25 cellular contexts compared by ENCODE assay signal in genomic region chr18:3118195-3119010, GRCh38.
A peak's percentile ranks its signal among the peaks of the same experiment; 100 is the strongest.
DNase-seq lines count a peak whose midpoint lies in the region; TF ChIP-seq lines count a peak whose summit lies in the region.
"Had no signal": no experiment of that assay in that cellular context is flagged by ENCODE, and none has a peak within 500 bp of the region (broad histone marks: within the 10 kb centered on the region; RNA-seq: fewer than 3 reads in every experiment).

No MANE protein-coding gene starts in this region.

- H3K9me3 ChIP-seq in PC-9 (ENCODE audit: insufficient read depth, low read depth) (no peaks in the 10 kb centered on the region), mucosa of stomach (ENCODE audit: control insufficient read depth, low read length) (no peaks in the 10 kb centered on the region)
- H3K9me3 ChIP-seq in CD4-positive, alpha-beta memory T cell (ENCODE audit: control insufficient read depth in 1 of 2, low read length in 2 of 2): no peaks in the 10 kb centered on the region
- H3K9me3 ChIP-seq: ascending aorta, psoas muscle had no signal

- H3K9ac ChIP-seq in mucosa of stomach (ENCODE audit: low read length): peak overlapping the region; percentile 16
- H3K9ac ChIP-seq: GM23248 had no signal

- H3K9me2 ChIP-seq in PC-9 (ENCODE audit: insufficient read depth): no peaks in the 10 kb centered on the region

- TF ChIP-seq CTCF in 22Rv1 (IDR thresholded peaks at IDR 0.05): no peak
- TF ChIP-seq CTCF in PC-9 (conservative IDR thresholded peaks at IDR 0.05): no peak
- TF ChIP-seq CTCF in GM10266 (IDR thresholded peaks at IDR 0.05; ENCODE audit: control insufficient read depth, insufficient read depth, low read depth, missing control alignments): no peak

- BruUV-seq in PC-9 (replicated peaks; lab: Mats Ljungman, UMichigan): no TSS peak

- H4K20me1 ChIP-seq in PC-9 (ENCODE audit: insufficient read depth): no peaks in the 10 kb centered on the region

- no peaks in the 10 kb centered on the region for H3K27me3 Mint-ChIP-seq in CD4-positive, alpha-beta memory T cell
- H3K27me3 Mint-ChIP-seq: activated naive CD8-positive, alpha-beta T cell treated with anti-CD3 and anti-CD28 coated beads, Interleukin-2, amount 10 ng/mL, durations not matched to agents 7 days and 5 days; dendritic cell treated with granulocyte-macrophage colony-stimulating factor and Interleukin-4, amounts not matched to agents 40 ng/mL and 50 ng/mL, for 4 days had no signal

- no peak overlapping the region for H3K4me3 Mint-ChIP-seq in CD4-positive, alpha-beta memory T cell
- H3K4me3 Mint-ChIP-seq: activated naive CD8-positive, alpha-beta T cell treated with anti-CD3 and anti-CD28 coated beads, Interleukin-2, amount 10 ng/mL, durations not matched to agents 7 days and 5 days; dendritic cell treated with granulocyte-macrophage colony-stimulating factor and Interleukin-4, amounts not matched to agents 40 ng/mL and 50 ng/mL, for 4 days; memory B cell had no signal

- H3K4me3 ChIP-seq in PC-9 (no peak overlapping the region), mucosa of stomach (ENCODE audit: low read length) (no peak overlapping the region)
- H3K4me3 ChIP-seq in CD4-positive, alpha-beta memory T cell (ENCODE audit: low read length in 2 of 2): no peak overlapping the region
- H3K4me3 ChIP-seq: ascending aorta, GM23248, psoas muscle had no signal

- peak overlapping the region; percentile 60 for H3K4me2 ChIP-seq in PC-9

- H3K79me2 ChIP-seq in PC-9 (ENCODE audit: low read depth): no peaks in the 10 kb centered on the region

- POLR2A ChIA-PET in PC-9 (lab: Charles Lee; ENCODE audit: unreplicated experiment): interaction anchor here (0.7 kb wide), 1 partner anchor 129 kb away, joined by 4 read pairs; the partner anchor contains the start of gene MYL12A
- POLR2A ChIA-PET in CD4-positive, alpha-beta memory T cell (lab: Charles Lee; ENCODE audit: partially characterized antibody): no interaction called here

- DNase-seq in PC-9 (peak in 1 of 2 experiments; percentile 57), islet precursor cell (peak; percentile 33), GM10266 (ENCODE audit: extremely low spot score) (no peak), NCI-H2107 treated with DMSO at 0.1 percent for 48 hours (lab: John Stamatoyannopoulos, UW; ENCODE audit: unreplicated experiment) (no peak), NCI-H2227 treated with DMSO at 0.1 percent for 48 hours (lab: John Stamatoyannopoulos, UW) (no peak)
- DNase-seq in CD4-positive, alpha-beta memory T cell: no peak
- DNase-seq: activated CD4-positive, alpha-beta T cell treated with anti-CD3 and anti-CD28 coated beads for 4 hours; activated effector memory CD4-positive, alpha-beta T cell treated with anti-CD3 and anti-CD28 coated beads, Interleukin-2, amount 50 U/mL, for 16 hours; activated naive CD8-positive, alpha-beta T cell treated with anti-CD3 and anti-CD28 coated beads, Interleukin-2, amount 10 ng/mL, durations not matched to agents 7 days and 5 days; activated T-cell treated with anti-CD3 and anti-CD28 coated beads, Interleukin-2, amount 50 U/mL, for 1 hour; central memory CD4-positive, alpha-beta T cell; DND-41; GM23248; kidney; NCI-H1694; NCI-H2171 treated with DMSO at 0.1 percent for 48 hours; NCI-H526 treated with DMSO at 0.1 percent for 48 hours; psoas muscle; SIG-M5; stimulated activated naive CD4-positive, alpha-beta T cell had no signal

- peaks cover 41% of the 10 kb centered on the region for H3F3A ChIP-seq in PC-9 (ENCODE audit: insufficient read depth, low read depth)

- CTCF ChIA-PET in PC-9 (lab: Charles Lee): interaction anchor here (2.6 kb wide), 1 partner anchor 56 kb away, joined by 9 read pairs; no protein-coding TSS in a partner anchor
- CTCF ChIA-PET in CD4-positive, alpha-beta memory T cell (lab: Charles Lee; ENCODE audit: partially characterized antibody): interaction anchor here (6.7 kb wide), 1 partner anchor 10 kb away, joined by 61 read pairs; no protein-coding TSS in a partner anchor

- 0 out of 2 replicates have a peak overlapping the region, but pooled peaks have one; percentile 34 for H2AFZ ChIP-seq in PC-9
- H2AFZ ChIP-seq: GM23248 had no signal

- no peaks in the 10 kb centered on the region for H3K4me1 Mint-ChIP-seq in CD4-positive, alpha-beta memory T cell
- H3K4me1 Mint-ChIP-seq: activated naive CD8-positive, alpha-beta T cell treated with anti-CD3 and anti-CD28 coated beads, Interleukin-2, amount 10 ng/mL, durations not matched to agents 7 days and 5 days; memory B cell had no signal

- no peak overlapping the region for H3K27ac Mint-ChIP-seq in CD4-positive, alpha-beta memory T cell
- H3K27ac Mint-ChIP-seq: activated naive CD8-positive, alpha-beta T cell treated with anti-CD3 and anti-CD28 coated beads, Interleukin-2, amount 10 ng/mL, durations not matched to agents 7 days and 5 days; dendritic cell treated with granulocyte-macrophage colony-stimulating factor and Interleukin-4, amounts not matched to agents 40 ng/mL and 50 ng/mL, for 4 days; memory B cell had no signal

- peaks cover 0 to 4% of the 10 kb centered on the region in 2 donors for H3K36me3 Mint-ChIP-seq in CD4-positive, alpha-beta memory T cell
- H3K36me3 Mint-ChIP-seq: activated naive CD8-positive, alpha-beta T cell treated with anti-CD3 and anti-CD28 coated beads, Interleukin-2, amount 10 ng/mL, durations not matched to agents 7 days and 5 days had no signal

- no peaks in the 10 kb centered on the region for H3K9me3 Mint-ChIP-seq in CD4-positive, alpha-beta memory T cell
- H3K9me3 Mint-ChIP-seq: activated naive CD8-positive, alpha-beta T cell treated with anti-CD3 and anti-CD28 coated beads, Interleukin-2, amount 10 ng/mL, durations not matched to agents 7 days and 5 days; dendritic cell treated with granulocyte-macrophage colony-stimulating factor and Interleukin-4, amounts not matched to agents 40 ng/mL and 50 ng/mL, for 4 days; memory B cell had no signal

- intact Hi-C loops in PC-9 (cut with micrococcal nuclease; ENCODE audit: unreplicated experiment): no loop called here
- intact Hi-C loops in CD4-positive, alpha-beta memory T cell (cut with micrococcal nuclease): no loop called here

- no peaks in the 10 kb centered on the region for H3K27me3 ChIP-seq in PC-9 (ENCODE audit: insufficient read depth, low read depth)
- H3K27me3 ChIP-seq in mucosa of stomach (ENCODE audit: control insufficient read depth, insufficient read depth, low read length): no peaks in the 10 kb centered on the region
- no peaks in the 10 kb centered on the region for H3K27me3 ChIP-seq in CD4-positive, alpha-beta memory T cell (ENCODE audit: insufficient read depth, low read length)
- H3K27me3 ChIP-seq: ascending aorta had no signal

- H3K27ac ChIP-seq in 22Rv1 (peak overlapping the region; percentile 41), PC-9 (peak overlapping the region; percentile 82)
- no peak overlapping the region for H3K27ac ChIP-seq in CD4-positive, alpha-beta memory T cell (ENCODE audit: low read depth, low read length)
- H3K27ac ChIP-seq: ascending aorta, GM23248, psoas muscle had no signal

- H3K4me1 ChIP-seq in PC-9 (replicated peaks; ENCODE audit: insufficient read depth): peaks cover 78% of the 10 kb centered on the region
- H3K4me1 ChIP-seq in mucosa of stomach (ENCODE audit: control insufficient read depth, insufficient read depth, low read length): peaks cover 41% of the 10 kb centered on the region
- H3K4me1 ChIP-seq in CD4-positive, alpha-beta memory T cell (ENCODE audit: insufficient read depth, low read length): no peaks in the 10 kb centered on the region
- H3K4me1 ChIP-seq: ascending aorta, psoas muscle had no signal

- no peaks in the 10 kb centered on the region for H3K36me3 ChIP-seq in PC-9 (ENCODE audit: low read depth)
- H3K36me3 ChIP-seq in mucosa of stomach (ENCODE audit: control insufficient read depth, insufficient read depth, low read length): no peaks in the 10 kb centered on the region
- no peaks in the 10 kb centered on the region for H3K36me3 ChIP-seq in CD4-positive, alpha-beta memory T cell (ENCODE audit: insufficient read depth, low read length)
